20 cellular contexts compared by ENCODE assay signal in the genomic region with DNA sequence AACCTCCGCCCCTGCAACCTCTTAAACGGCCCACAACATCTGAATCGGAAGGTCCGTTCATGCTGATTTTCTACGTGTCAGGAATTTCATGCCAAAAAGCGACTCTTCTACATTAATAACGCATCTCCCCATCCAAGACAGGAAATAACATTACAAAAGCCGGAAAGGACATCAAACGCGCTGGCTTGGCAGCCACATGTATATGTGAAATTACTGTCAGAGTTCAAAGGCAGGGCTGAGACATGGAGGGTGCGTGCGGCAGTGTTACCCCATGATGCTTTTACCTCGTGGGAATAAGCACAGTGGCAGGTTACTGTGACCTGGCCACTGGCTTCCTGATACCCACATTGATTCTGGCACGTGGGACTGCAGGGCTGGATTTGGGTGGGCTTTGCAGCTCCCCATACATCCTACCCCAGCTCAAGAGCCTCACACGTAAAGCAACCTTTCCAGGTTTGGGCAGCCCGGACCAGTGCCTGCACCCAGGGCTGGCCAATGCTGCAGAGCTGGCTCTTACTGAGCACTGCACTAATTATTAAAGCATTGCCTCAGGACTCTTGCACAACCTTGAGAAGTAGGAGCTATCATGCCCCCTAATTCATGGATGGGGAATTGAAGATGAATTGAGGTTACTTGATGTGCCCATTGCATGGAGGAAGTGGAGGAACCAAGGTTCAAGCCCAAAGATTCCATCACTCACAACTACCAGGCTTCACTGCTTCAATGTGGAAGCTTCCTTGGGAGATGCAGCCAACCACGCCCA.
A peak's percentile ranks its signal among the peaks of the same experiment; 100 is the strongest.
DNase-seq lines count a peak whose midpoint lies in the region; ATAC-seq and TF ChIP-seq lines count a peak whose summit lies in the region.
"Had no signal": no experiment of that assay in that cellular context is flagged by ENCODE, and none has a peak within 500 bp of the region (broad histone marks: within the 10 kb centered on the region; RNA-seq: fewer than 3 reads in every experiment).

No MANE protein-coding gene starts in this region.

- H3K4me3 ChIP-seq in fibroblast of villous mesenchyme (ENCODE audit: low read depth, low read length), result no peak overlapping the region

- H3K27me3 Mint-ChIP-seq in natural killer cell treated with Interleukin-12 subunit alpha and Interleukin-12 subunit beta and Interleukin-15 and Interleukin-18, amount 100 ng/mL, for 72 hours, result peaks cover 7 to 28% of the 10 kb centered on the region in 2 donors
- H3K27me3 Mint-ChIP-seq in natural killer cell (ENCODE audit: low read depth in 2 of 2), result peaks cover 4 to 20% of the 10 kb centered on the region in 2 donors
- H3K27me3 Mint-ChIP-seq: CD4-positive, CD25-positive, alpha-beta regulatory T cell had no signal

- H3K4me3 Mint-ChIP-seq in natural killer cell treated with Interleukin-12 subunit alpha and Interleukin-12 subunit beta and Interleukin-15 and Interleukin-18, amount 100 ng/mL, for 72 hours, result no peak overlapping the region
- H3K4me3 Mint-ChIP-seq in natural killer cell, result no peak overlapping the region
- H3K4me3 Mint-ChIP-seq in stimulated activated effector memory CD8-positive, alpha-beta T cell treated with anti-CD3 and anti-CD28 coated beads, Interleukin-12 subunit alpha, Interleukin-12 subunit beta, amount 100 ng/mL, for 72 hours, result no peak overlapping the region
- H3K4me3 Mint-ChIP-seq: B cell; CD4-positive, CD25-positive, alpha-beta regulatory T cell had no signal

- DNase-seq in natural killer cell treated with Interleukin-12 subunit alpha and Interleukin-12 subunit beta and Interleukin-15 and Interleukin-18, amount 100 ng/mL, for 72 hours (ENCODE audit: low spot score), result peak; percentile 5
- no peak for DNase-seq in natural killer cell
- DNase-seq in dermis blood vessel endothelial cell, result peak; percentile 90
- peak; percentile 51 for DNase-seq in fibroblast of villous mesenchyme (ENCODE audit: low read depth)
- peak; percentile 68 for DNase-seq in pulmonary artery endothelial cell (ENCODE audit: low read depth, low spot score)
- no peak for DNase-seq in stimulated activated effector memory CD8-positive, alpha-beta T cell treated with anti-CD3 and anti-CD28 coated beads, Interleukin-12 subunit alpha, Interleukin-12 subunit beta, amount 100 ng/mL, for 72 hours (ENCODE audit: low spot score in 2 of 2)
- DNase-seq in retina, result no peak
- DNase-seq: Caco-2; CD4-positive, CD25-positive, alpha-beta regulatory T cell; HCEC 1CT; KBM-7; NCI-H1105 treated with DMSO at 0.1 percent for 48 hours; NCI-H1694; NCI-H2081 treated with DMSO at 0.1 percent for 48 hours; NCI-H510A; NCI-H748 treated with DMSO at 0.1 percent for 48 hours; RPMI8226; SHP77 treated with DMSO at 0.1 percent for 48 hours had no signal

- no peak for ATAC-seq in natural killer cell treated with Interleukin-12 subunit alpha and Interleukin-12 subunit beta and Interleukin-15 and Interleukin-18, amount 100 ng/mL, for 72 hours
- ATAC-seq in natural killer cell (no peak), GM21367 (IDR thresholded peaks at IDR 0.05; ENCODE audit: unreplicated experiment) (no peak)
- ATAC-seq in stimulated activated effector memory CD8-positive, alpha-beta T cell treated with anti-CD3 and anti-CD28 coated beads, Interleukin-12 subunit alpha, Interleukin-12 subunit beta, amount 100 ng/mL, for 72 hours, result no peak

- H3K27ac Mint-ChIP-seq in natural killer cell treated with Interleukin-12 subunit alpha and Interleukin-12 subunit beta and Interleukin-15 and Interleukin-18, amount 100 ng/mL, for 72 hours, result no peak overlapping the region
- H3K27ac Mint-ChIP-seq in natural killer cell, result no peak overlapping the region
- H3K27ac Mint-ChIP-seq in stimulated activated effector memory CD8-positive, alpha-beta T cell treated with anti-CD3 and anti-CD28 coated beads, Interleukin-12 subunit alpha, Interleukin-12 subunit beta, amount 100 ng/mL, for 72 hours, result no peak overlapping the region
- H3K27ac Mint-ChIP-seq: B cell; CD4-positive, CD25-positive, alpha-beta regulatory T cell had no signal

- no peaks in the 10 kb centered on the region for H3K4me1 Mint-ChIP-seq in natural killer cell treated with Interleukin-12 subunit alpha and Interleukin-12 subunit beta and Interleukin-15 and Interleukin-18, amount 100 ng/mL, for 72 hours (ENCODE audit: low read depth in 2 of 2)
- no peaks in the 10 kb centered on the region for H3K4me1 Mint-ChIP-seq in natural killer cell
- no peaks in the 10 kb centered on the region for H3K4me1 Mint-ChIP-seq in stimulated activated effector memory CD8-positive, alpha-beta T cell treated with anti-CD3 and anti-CD28 coated beads, Interleukin-12 subunit alpha, Interleukin-12 subunit beta, amount 100 ng/mL, for 72 hours
- H3K4me1 Mint-ChIP-seq: B cell; CD4-positive, CD25-positive, alpha-beta regulatory T cell had no signal

- no peaks in the 10 kb centered on the region for H3K36me3 Mint-ChIP-seq in natural killer cell treated with Interleukin-12 subunit alpha and Interleukin-12 subunit beta and Interleukin-15 and Interleukin-18, amount 100 ng/mL, for 72 hours
- H3K36me3 Mint-ChIP-seq in natural killer cell, result no peaks in the 10 kb centered on the region
- no peaks in the 10 kb centered on the region for H3K36me3 Mint-ChIP-seq in stimulated activated effector memory CD8-positive, alpha-beta T cell treated with anti-CD3 and anti-CD28 coated beads, Interleukin-12 subunit alpha, Interleukin-12 subunit beta, amount 100 ng/mL, for 72 hours
- H3K36me3 Mint-ChIP-seq: CD4-positive, CD25-positive, alpha-beta regulatory T cell had no signal

- TF ChIP-seq CTCF in natural killer cell (IDR thresholded peaks at IDR 0.05) (no peak), fibroblast of villous mesenchyme (IDR thresholded peaks at IDR 0.05; ENCODE audit: insufficient read depth, low read depth, low read length) (no peak)

- intact Hi-C loops in natural killer cell (cut with micrococcal nuclease), result no loop called here

- no peaks in the 10 kb centered on the region for H3K9me3 Mint-ChIP-seq in natural killer cell treated with Interleukin-12 subunit alpha and Interleukin-12 subunit beta and Interleukin-15 and Interleukin-18, amount 100 ng/mL, for 72 hours
- H3K9me3 Mint-ChIP-seq in natural killer cell, result no peaks in the 10 kb centered on the region
- H3K9me3 Mint-ChIP-seq in stimulated activated effector memory CD8-positive, alpha-beta T cell treated with anti-CD3 and anti-CD28 coated beads, Interleukin-12 subunit alpha, Interleukin-12 subunit beta, amount 100 ng/mL, for 72 hours, result no peaks in the 10 kb centered on the region

Comparison
In these comparisons a context has a peak if more than half of its experiments do, and no peak if none do; other contexts are left out.
1. DNase-seq: peak in natural killer cell treated with Interleukin-12 subunit alpha and Interleukin-12 subunit beta and Interleukin-15 and Interleukin-18, amount 100 ng/mL, for 72 hours (single experiment), dermis blood vessel endothelial cell (single experiment), fibroblast of villous mesenchyme (single experiment) and pulmonary artery endothelial cell (single experiment); none in natural killer cell (single experiment), stimulated activated effector memory CD8-positive, alpha-beta T cell treated with anti-CD3 and anti-CD28 coated beads, Interleukin-12 subunit alpha, Interleukin-12 subunit beta, amount 100 ng/mL, for 72 hours (0 of 2) and retina (single experiment).